Comparison of ENCODE assay signal across 1 cellular context in the genomic region with DNA sequence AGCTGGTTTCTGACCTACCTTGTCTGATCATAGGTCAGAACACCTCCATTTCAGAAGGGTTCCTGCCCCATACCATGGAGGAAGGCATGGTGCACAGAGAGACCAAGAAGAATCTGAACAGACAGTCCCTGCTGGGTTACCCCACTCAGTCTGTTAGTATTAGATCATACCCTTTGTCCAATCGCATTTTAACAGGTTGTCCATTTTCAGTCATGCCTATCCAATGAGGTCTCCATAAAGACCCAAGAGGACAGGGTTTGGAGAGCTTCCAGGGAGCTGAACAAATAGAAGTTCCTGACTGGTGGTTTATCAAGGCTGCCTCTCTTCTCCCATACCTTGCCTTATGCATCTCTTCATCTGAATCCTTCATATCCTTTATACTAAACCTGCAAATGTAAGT.
TF ChIP-seq lines count a peak whose summit lies in the region.

No MANE protein-coding gene starts in this region.

TF ChIP-seq in SK-N-SH treated with all-trans-retinoic acid at 6 μM for 48 hours, 23 proteins besides CTCF, POLR2A, EP300 and RAD21 (continued from another document):
- TF ChIP-seq ZNF565 (CRISPR knock-in tag; conservative IDR thresholded peaks at IDR 0.05; ENCODE audit: low read depth) (no peak), TSHZ2 (CRISPR knock-in tag; IDR thresholded peaks at IDR 0.05) (no peak), ESRRG (CRISPR knock-in tag; IDR thresholded peaks at IDR 0.05) (no peak), CSDC2 (CRISPR knock-in tag; IDR thresholded peaks at IDR 0.05) (no peak)
TF ChIP-seq in SK-N-SH treated with all-trans-retinoic acid at 6 μM for 48 hours: peak in this region for 0.
